ENCODE assay signal across 12 cellular contexts in the genomic region with DNA sequence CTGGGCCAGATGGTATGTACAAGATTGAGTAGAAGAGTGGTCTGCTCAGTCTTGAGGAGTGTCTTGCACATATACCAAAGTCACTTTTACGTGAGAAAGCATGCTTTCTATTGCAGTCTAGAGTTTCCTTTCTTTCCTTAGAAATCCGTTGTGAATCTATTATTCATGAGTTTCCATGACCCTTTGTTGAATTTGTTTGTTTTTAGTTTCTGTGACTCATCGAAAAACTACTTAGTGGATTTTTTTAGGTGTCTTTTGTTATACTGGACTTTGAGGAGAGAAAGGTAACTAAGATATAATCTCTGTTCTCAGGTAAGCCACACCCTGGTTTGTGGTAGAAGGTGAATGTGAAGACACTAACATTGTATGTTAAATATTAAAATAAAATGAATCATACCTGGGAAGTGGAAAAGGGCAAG. TPM values are rescaled to one million over a fixed set of nuclear protein-coding genes. Genes with fewer than 3 reads are reported as not detected.
DNase-seq lines count a peak whose midpoint lies in the region; ATAC-seq, FAIRE-seq and TF ChIP-seq lines count a peak whose summit lies in the region.
"Had no signal": no experiment of that assay in that cellular context is flagged by ENCODE, and none has a peak within 500 bp of the region (broad histone marks: within the 10 kb centered on the region; RNA-seq: fewer than 3 reads in every experiment).

No MANE protein-coding gene starts in this region.

- H3K36me3 ChIP-seq in Peyer's patch (no peaks in the 10 kb centered on the region), endothelial cell of umbilical vein (ENCODE audit: control insufficient read depth in 2 of 2, extremely low read depth in 1 of 2, insufficient read depth in 2 of 2, low read length in 2 of 2) (no peaks in the 10 kb centered on the region), smooth muscle cell (ENCODE audit: low read depth) (no peaks in the 10 kb centered on the region)
- H3K36me3 ChIP-seq: neutrophil had no signal

- H3K4me2 ChIP-seq in endothelial cell of umbilical vein (ENCODE audit: insufficient read depth, low read length) (peak overlapping the region; percentile 81), smooth muscle cell (no peak overlapping the region)

- intact Hi-C loops in endothelial cell of umbilical vein (cut with micrococcal nuclease): loop anchor here (1.0 to 5.0 kb wide), 4 partner anchors 9 to 141 kb away; a partner anchor contains a TSS

- peak overlapping the region in 3 of 4 donors; percentile 29 to 80 (median 66) for H3K27ac ChIP-seq in Peyer's patch
- peak overlapping the region; percentile 62 for H3K27ac ChIP-seq in endothelial cell of umbilical vein (ENCODE audit: insufficient read depth, low read depth, low read length)
- H3K27ac ChIP-seq in smooth muscle cell (ENCODE audit: low read depth): peak overlapping the region; percentile 2
- H3K27ac ChIP-seq: neutrophil had no signal

- H3K4me1 Mint-ChIP-seq in stimulated activated naive B cell treated with anti-CD40 and anti-IgM and Interleukin-4, amounts not matched to agents 10 μg/mL and 1 μg/mL and 100 μg/mL, for 72 hours: peaks cover 34 to 66% of the 10 kb centered on the region in 2 donors

- H3K27ac Mint-ChIP-seq in stimulated activated naive B cell treated with anti-CD40 and anti-IgM and Interleukin-4, amounts not matched to agents 10 μg/mL and 1 μg/mL and 100 μg/mL, for 72 hours: no peak overlapping the region

- POLR2A ChIA-PET in endothelial cell of umbilical vein (lab: Charles Lee): no interaction called here

- TF ChIP-seq CTCF in Peyer's patch (IDR thresholded peaks at IDR 0.05): no peak
- TF ChIP-seq CTCF in endothelial cell of umbilical vein (IDR thresholded peaks at IDR 0.05; ENCODE audit: extremely low read depth in 1 of 2, insufficient read depth in 1 of 2, low read depth in 1 of 2, low read length in 2 of 2): no peak
- no peak for TF ChIP-seq CTCF in smooth muscle cell (IDR thresholded peaks at IDR 0.05; ENCODE audit: borderline replicate concordance, insufficient read depth, poor library complexity, severe bottlenecking)

- no peak for DNase-seq in activated CD4-positive, CD25-positive, alpha-beta regulatory T cell treated with anti-CD3 and anti-CD28 coated beads, Interleukin-2, amount 50 U/mL, for 72 hours
- no peak for DNase-seq in Peyer's patch
- DNase-seq in endothelial cell of umbilical vein (ENCODE audit: low read depth, low spot score): peak; percentile 81
- no peak for DNase-seq in smooth muscle cell (lab: John Stamatoyannopoulos, UW; ENCODE audit: unreplicated experiment)
- DNase-seq in cortex of kidney (lab: John Stamatoyannopoulos, UW): no peak
- DNase-seq in stimulated activated naive B cell treated with anti-CD40 and anti-IgM and Interleukin-4, amounts not matched to agents 10 μg/mL and 1 μg/mL and 100 μg/mL, for 72 hours: no peak
- no peak for DNase-seq in SK-N-DZ (ENCODE audit: low spot score)
- DNase-seq: activated CD4-positive, CD25-positive, alpha-beta regulatory T cell; KBM-7 had no signal

- peaks cover 3% of the 10 kb centered on the region for H3K79me2 ChIP-seq in endothelial cell of umbilical vein (ENCODE audit: control insufficient read depth, insufficient read depth, low read length)
- no peaks in the 10 kb centered on the region for H3K79me2 ChIP-seq in smooth muscle cell (ENCODE audit: low read depth)

- peaks cover 0 to 38% (median 0%) of the 10 kb centered on the region in 4 donors for H3K4me1 ChIP-seq in Peyer's patch
- H3K4me1 ChIP-seq in endothelial cell of umbilical vein (ENCODE audit: control insufficient read depth, extremely low read depth, insufficient read depth, low read length): peaks cover 19% of the 10 kb centered on the region
- no peaks in the 10 kb centered on the region for H3K4me1 ChIP-seq in smooth muscle cell (ENCODE audit: low read depth)

- no peak overlapping the region for H3K4me3 ChIP-seq in Peyer's patch
- H3K4me3 ChIP-seq in endothelial cell of umbilical vein (replicated peaks in 1 of 3; ENCODE audit: insufficient read depth in 1 of 3, low read depth in 1 of 3, low read length in 3 of 3): peak overlapping the region in 1 of 3 experiments; percentile 35
- H3K4me3 ChIP-seq in smooth muscle cell: no peak overlapping the region

- peak overlapping the region; percentile 77 for H2AFZ ChIP-seq in endothelial cell of umbilical vein (ENCODE audit: low read depth, low read length)
- no peak overlapping the region for H2AFZ ChIP-seq in smooth muscle cell (ENCODE audit: low read depth)

- H3K27me3 ChIP-seq in Peyer's patch: no peaks in the 10 kb centered on the region
- H3K27me3 ChIP-seq in endothelial cell of umbilical vein (ENCODE audit: control insufficient read depth in 2 of 2, insufficient read depth in 2 of 2, low read length in 2 of 2): no peaks in the 10 kb centered on the region
- H3K27me3 ChIP-seq in smooth muscle cell (ENCODE audit: low read depth): no peaks in the 10 kb centered on the region
- H3K27me3 ChIP-seq: neutrophil had no signal

- ATAC-seq in activated CD4-positive, CD25-positive, alpha-beta regulatory T cell treated with anti-CD3 and anti-CD28 coated beads, Interleukin-2, amount 50 U/mL, for 24 hours: peak; percentile 41 to 67
- ATAC-seq in stimulated activated naive B cell treated with anti-CD40 and anti-IgM and Interleukin-4, amounts not matched to agents 10 μg/mL and 1 μg/mL and 100 μg/mL, for 72 hours (replicated peaks): no peak

- H4K20me1 ChIP-seq in endothelial cell of umbilical vein (replicated peaks; ENCODE audit: control insufficient read depth, extremely low read depth, insufficient read depth, low read length) (no peaks in the 10 kb centered on the region), smooth muscle cell (ENCODE audit: low read depth) (peaks cover 9% of the 10 kb centered on the region)

- H3K9ac ChIP-seq in endothelial cell of umbilical vein (replicated peaks; ENCODE audit: extremely low read depth, insufficient read depth, low read length): peak overlapping the region; percentile 51
- no peak overlapping the region for H3K9ac ChIP-seq in smooth muscle cell (ENCODE audit: low read depth)

- no peak for TF ChIP-seq POLR2A in Peyer's patch (IDR thresholded peaks at IDR 0.05)
- TF ChIP-seq POLR2A in endothelial cell of umbilical vein (IDR thresholded peaks at IDR 0.05; ENCODE audit: low read depth, low read length): no peak

- no peaks in the 10 kb centered on the region for H3F3A ChIP-seq in smooth muscle cell (ENCODE audit: low read depth)

- H3K9me3 Mint-ChIP-seq in stimulated activated naive B cell treated with anti-CD40 and anti-IgM and Interleukin-4, amounts not matched to agents 10 μg/mL and 1 μg/mL and 100 μg/mL, for 72 hours: peaks cover 0 to 3% of the 10 kb centered on the region in 2 donors
- H3K9me3 Mint-ChIP-seq: brain had no signal

- H3K9me3 ChIP-seq in Peyer's patch: no peaks in the 10 kb centered on the region
- H3K9me3 ChIP-seq in endothelial cell of umbilical vein (replicated peaks; ENCODE audit: control insufficient read depth, insufficient read depth, low read length): no peaks in the 10 kb centered on the region
- no peaks in the 10 kb centered on the region for H3K9me3 ChIP-seq in smooth muscle cell (replicated peaks; ENCODE audit: low read depth)
- H3K9me3 ChIP-seq: neutrophil had no signal

- no peaks in the 10 kb centered on the region for H3K9me1 ChIP-seq in endothelial cell of umbilical vein (replicated peaks; ENCODE audit: control insufficient read depth, extremely low read depth, insufficient read depth, low read length)

- FAIRE-seq in endothelial cell of umbilical vein (lab: Jason Lieb, UNC): peak; percentile 67

- dilution Hi-C loops in endothelial cell of umbilical vein (cut with MboI; ENCODE audit: extremely low pct_ligation_motif_present, low sequenced_read_pairs): no loop called here

- no peaks in the 10 kb centered on the region for H3K27me3 Mint-ChIP-seq in stimulated activated naive B cell treated with anti-CD40 and anti-IgM and Interleukin-4, amounts not matched to agents 10 μg/mL and 1 μg/mL and 100 μg/mL, for 72 hours
- H3K27me3 Mint-ChIP-seq: brain had no signal

- CTCF ChIA-PET in endothelial cell of umbilical vein (lab: Charles Lee): interaction anchor here (1.7 to 2.7 kb wide), 3 partner anchors 10 to 66 kb away, joined by 4 to 10 read pairs (median 10); no protein-coding TSS in a partner anchor

- H3K36me3 Mint-ChIP-seq in stimulated activated naive B cell treated with anti-CD40 and anti-IgM and Interleukin-4, amounts not matched to agents 10 μg/mL and 1 μg/mL and 100 μg/mL, for 72 hours: peaks cover 4 to 5% of the 10 kb centered on the region in 2 donors

- WGBS in smooth muscle cell (ENCODE audit: low lambda C conversion rate): 69% methylated on average over 3 of the region's 3 CpGs

- no peak overlapping the region for H3K4me3 Mint-ChIP-seq in stimulated activated naive B cell treated with anti-CD40 and anti-IgM and Interleukin-4, amounts not matched to agents 10 μg/mL and 1 μg/mL and 100 μg/mL, for 72 hours
- H3K4me3 Mint-ChIP-seq: brain had no signal

- no TSS peak for BruUV-seq in endothelial cell of umbilical vein (replicated peaks; lab: Mats Ljungman, UMichigan)

TF ChIP-seq in endothelial cell of umbilical vein, 7 proteins besides CTCF, POLR2A, EP300 and RAD21 (continues in another document):
- TF ChIP-seq GATA2 (IDR thresholded peaks at IDR 0.05; ENCODE audit: insufficient read depth, insufficient read length, low read depth, low read length) (no peak), EZH2 (IDR thresholded peaks at IDR 0.05; ENCODE audit: borderline replicate concordance, low read depth, low read length, severe bottlenecking) (no peak), POLR2AphosphoS5 (IDR thresholded peaks at IDR 0.05; ENCODE audit: insufficient read depth, low read depth, low read length) (no peak), FOS (IDR thresholded peaks at IDR 0.05; ENCODE audit: borderline replicate concordance, insufficient read depth, low read length) (peak; percentile 56), JUN (IDR thresholded peaks at IDR 0.05; ENCODE audit: borderline replicate concordance, insufficient read depth, insufficient read length, low read depth) (peak; percentile 82)

RNA-seq across cellular contexts. Expression of a gene that starts 23.0 kb away (rescaled TPM):
- total RNA-seq in Peyer's patch: 100 to 1,000 TPM in 2 of 4 donors, 10 to 100 TPM in 2; 37.1 to 139 (median 96.4) TPM
- total RNA-seq in endothelial cell of umbilical vein: 54.6 and 63.3 TPM in 2 replicates
- 14.2 and 19.6 TPM in 2 replicates for polyA plus RNA-seq in endothelial cell of umbilical vein
- 20.5 and 20.6 TPM in 2 replicates for polyA plus RNA-seq in endothelial cell of umbilical vein (2011; cell fraction: cytosol; rRNA removed)
- polyA plus RNA-seq in endothelial cell of umbilical vein (2011; cell fraction: nucleus; rRNA removed): 40.6 and 59.9 TPM in 2 replicates
- 34.9 and 66.0 TPM in 2 replicates for polyA plus RNA-seq in endothelial cell of umbilical vein (2012)
- polyA minus RNA-seq in endothelial cell of umbilical vein: 48.5 and 57.0 TPM in 2 replicates
- 8.4 TPM for polyA minus RNA-seq in endothelial cell of umbilical vein (2011; cell fraction: cytosol; rRNA and poly(A)+ RNA removed)
- polyA minus RNA-seq in endothelial cell of umbilical vein (2011; cell fraction: nucleus; rRNA and poly(A)+ RNA removed): 45.2 and 73.6 TPM in 2 replicates
- total RNA-seq in smooth muscle cell: 22.0 and 33.4 TPM in 2 replicates
- polyA plus RNA-seq in smooth muscle cell: 8.1 and 9.0 TPM in 2 replicates
- polyA plus RNA-seq in SK-N-DZ (2014; cell fraction: cytosol; rRNA removed): 15.0 and 18.5 TPM in 2 replicates
- 31.0 and 36.3 TPM in 2 replicates for polyA plus RNA-seq in SK-N-DZ (2014; cell fraction: nucleus; rRNA removed)

Comparison
In these comparisons a context has a peak if more than half of its experiments do, and no peak if none do; other contexts are left out.
1. ATAC-seq: peak in activated CD4-positive, CD25-positive, alpha-beta regulatory T cell treated with anti-CD3 and anti-CD28 coated beads, Interleukin-2, amount 50 U/mL, for 24 hours (2 of 2); none in stimulated activated naive B cell treated with anti-CD40 and anti-IgM and Interleukin-4, amounts not matched to agents 10 μg/mL and 1 μg/mL and 100 μg/mL, for 72 hours (0 of 2).
2. H3K27ac ChIP-seq: peak in every context shown above with its lines; median percentile 66 in Peyer's patch; 62 in endothelial cell of umbilical vein; 2 in smooth muscle cell.